Comparison of ENCODE assay signal across 1 cellular context in the genomic region with DNA sequence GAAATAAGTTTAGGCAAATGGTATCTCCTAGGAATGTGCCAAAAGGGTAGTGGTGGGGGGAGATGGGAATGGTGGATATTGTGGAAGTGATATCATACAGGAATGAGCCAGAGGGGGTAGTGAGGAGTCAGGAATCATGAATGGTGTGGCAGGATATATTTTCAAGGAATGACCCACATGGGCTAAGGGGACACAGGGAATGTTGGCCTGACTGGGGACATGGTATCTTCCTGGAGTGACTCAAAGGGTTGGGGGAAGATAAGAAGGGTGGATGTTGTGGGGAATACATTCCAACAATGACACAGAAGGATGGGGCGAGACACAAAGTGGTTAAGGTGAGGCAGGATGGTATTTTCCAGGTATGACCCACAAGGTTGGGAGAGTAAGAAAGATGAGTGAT.
TF ChIP-seq lines count a peak whose summit lies in the region.

No MANE protein-coding gene starts in this region.

TF ChIP-seq in K562, 482 proteins besides CTCF, POLR2A, EP300 and RAD21 (continued from another document):
- TF ChIP-seq PRDM10 (IDR thresholded peaks at IDR 0.05; ENCODE audit: partially characterized antibody) (peak; percentile 93), FOXK2 (conservative IDR thresholded peaks at IDR 0.05 in 1 of 2, IDR thresholded peaks at IDR 0.05 in 1 of 2; ENCODE audit: low read depth in 2 of 2) (peak in 1 of 2 experiments; percentile 45; a peak in 1 of 4 replicates)
